ENCODE assay signal across 1 cellular context in genomic region chr12:6684609-6685008, GRCh38.
TF ChIP-seq lines count a peak whose summit lies in the region.

No MANE protein-coding gene starts in this region.

TF ChIP-seq in K562, 482 proteins besides CTCF, POLR2A, EP300 and RAD21:
- peak; percentile 52 for TF ChIP-seq CTCFL (IDR thresholded peaks at IDR 0.05; ENCODE audit: borderline replicate concordance, insufficient read depth, low read depth, low read length, poor library complexity, severe bottlenecking)
- TF ChIP-seq SMARCB1 (IDR thresholded peaks at IDR 0.05; ENCODE audit: insufficient read length, low read depth), result no peak
